Comparison of ENCODE assay signal across 14 cellular contexts in the genomic region with DNA sequence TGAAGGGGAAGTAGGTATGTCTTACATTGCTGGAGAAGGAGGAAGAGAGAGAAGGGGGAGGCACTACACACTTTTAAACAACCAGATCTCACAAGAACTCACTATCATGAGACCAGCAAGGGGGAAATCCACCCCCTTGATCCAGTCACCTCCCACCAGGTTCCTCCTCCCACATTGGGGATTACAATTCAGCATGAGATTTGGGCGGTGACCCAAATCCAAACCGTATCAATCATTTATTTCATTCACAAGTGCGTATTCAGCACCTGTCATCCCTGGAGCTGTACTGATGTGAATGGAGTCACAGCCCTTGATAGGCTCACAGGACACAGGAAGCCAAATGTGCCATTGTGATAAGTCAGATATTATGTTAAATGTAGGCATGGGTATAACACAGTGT.
DNase-seq lines count a peak whose midpoint lies in the region; ATAC-seq and TF ChIP-seq lines count a peak whose summit lies in the region.
"Had no signal": no experiment of that assay in that cellular context is flagged by ENCODE, and none has a peak within 500 bp of the region (broad histone marks: within the 10 kb centered on the region; RNA-seq: fewer than 3 reads in every experiment).

No MANE protein-coding gene starts in this region.

- no peak for TF ChIP-seq CTCF in neural progenitor cell (IDR thresholded peaks at IDR 0.05)

- H3K4me3 ChIP-seq in neural progenitor cell: no peak overlapping the region

- no peaks in the 10 kb centered on the region for H3K9me3 ChIP-seq in neural progenitor cell (ENCODE audit: low read depth)

- H3K27me3 Mint-ChIP-seq in neural progenitor cell (ENCODE audit: insufficient read depth, low read depth): peaks cover 3% of the 10 kb centered on the region

- DNase-seq in ACHN (peak; percentile 25), CD1c-positive myeloid dendritic cell (ENCODE audit: extremely low spot score) (peak; percentile 7), NCI-H69 (lab: John Stamatoyannopoulos, UW) (peak; percentile 1), left kidney (ENCODE audit: low read depth, low spot score) (peak; percentile 14), neural progenitor cell (ENCODE audit: low spot score) (no peak)
- DNase-seq: AML-193; Calu3; CD4-positive, alpha-beta memory T cell; DMS79 treated with DMSO at 0.1 percent for 48 hours; GF-D8; H9 had no signal

- H3K79me2 ChIP-seq in neural progenitor cell (ENCODE audit: low read depth): no peaks in the 10 kb centered on the region

- ATAC-seq in GM21381 (IDR thresholded peaks at IDR 0.05; ENCODE audit: unreplicated experiment): no peak
- no peak for ATAC-seq in HG02610 (IDR thresholded peaks at IDR 0.05; ENCODE audit: unreplicated experiment)

- H2AFZ ChIP-seq in neural progenitor cell (replicated peaks): no peak overlapping the region

- H3K4me3 Mint-ChIP-seq in neural progenitor cell: no peak overlapping the region
- H3K4me3 Mint-ChIP-seq: CD4-positive, alpha-beta memory T cell; H9 had no signal

- H3K9ac ChIP-seq in neural progenitor cell: no peak overlapping the region

- H3K27me3 ChIP-seq in neural progenitor cell: no peaks in the 10 kb centered on the region

- H3K36me3 ChIP-seq in neural progenitor cell: no peaks in the 10 kb centered on the region

- H3K4me2 ChIP-seq in neural progenitor cell: no peak overlapping the region

- H3K27ac ChIP-seq in neural progenitor cell: no peak overlapping the region
- H3K27ac ChIP-seq: C4-2B had no signal

- H4K20me1 ChIP-seq in neural progenitor cell (ENCODE audit: low read depth): no peaks in the 10 kb centered on the region

- peaks cover 6% of the 10 kb centered on the region for H3K4me1 ChIP-seq in neural progenitor cell

- H3F3A ChIP-seq in neural progenitor cell (ENCODE audit: low read depth): no peaks in the 10 kb centered on the region

- H3K36me3 Mint-ChIP-seq in neural progenitor cell: no peaks in the 10 kb centered on the region
- H3K36me3 Mint-ChIP-seq: CD4-positive, alpha-beta memory T cell had no signal

- in situ Hi-C loops in ACHN (cut with HindIII; ENCODE audit: low pct_ligation_motif_present, low pct_unique_long_range_greater_than_20kb, low sequenced_read_pairs): no loop called here

- no peak overlapping the region for H3K27ac Mint-ChIP-seq in neural progenitor cell
- H3K27ac Mint-ChIP-seq: CD4-positive, alpha-beta memory T cell; H9 had no signal

- H3K9me3 Mint-ChIP-seq in neural progenitor cell: peaks cover 10% of the 10 kb centered on the region

- peaks cover 19% of the 10 kb centered on the region for H3K4me1 Mint-ChIP-seq in neural progenitor cell
- H3K4me1 Mint-ChIP-seq: CD4-positive, alpha-beta memory T cell had no signal
